In the genomic region with DNA sequence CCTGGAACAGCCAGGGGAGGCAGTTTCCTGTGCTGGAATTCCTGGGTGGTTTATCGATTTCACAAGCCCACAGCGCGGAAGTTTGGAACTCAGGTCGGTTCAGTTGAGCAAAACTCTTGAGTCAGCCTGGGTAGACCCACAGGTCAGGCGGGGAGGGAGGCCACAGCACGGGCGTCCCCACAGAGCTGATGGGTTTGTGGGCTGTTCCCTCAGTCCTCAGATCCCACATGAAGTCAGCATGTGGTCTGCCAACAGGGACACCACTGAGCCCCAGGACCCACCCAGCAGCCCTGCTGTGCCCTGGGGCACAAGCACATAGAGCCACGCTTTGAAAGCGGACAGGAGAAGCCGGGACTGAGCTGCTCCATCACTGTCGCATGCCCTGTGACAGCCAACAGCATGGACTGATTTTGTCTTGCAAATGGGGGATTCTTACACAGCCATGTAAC, we compare ENCODE assay signal across 1 cellular context.
A peak's percentile ranks its signal among the peaks of the same experiment; 100 is the strongest.
TF ChIP-seq lines count a peak whose summit lies in the region.

No MANE protein-coding gene starts in this region.

TF ChIP-seq in HepG2, 621 proteins besides CTCF, POLR2A, EP300 and RAD21 (continued from another document):
- peak; percentile 41; the same call in 1 of the 2 replicates for TF ChIP-seq ZNF687 (CRISPR knock-in tag; IDR thresholded peaks at IDR 0.05)
- TF ChIP-seq GATAD2A (CRISPR knock-in tag; IDR thresholded peaks at IDR 0.05), result peak; percentile 42; the same call in 1 of the 2 replicates
- peak; percentile 22 for TF ChIP-seq TEAD3 (CRISPR knock-in tag; optimal IDR thresholded peaks at IDR 0.05; ENCODE audit: borderline replicate concordance)
- TF ChIP-seq ATF4 (CRISPR knock-in tag; IDR thresholded peaks at IDR 0.05), result 0 out of 4 replicates have a peak, but pooled peaks of 1 of the 2 experiments have one; percentile 22
- 0 out of 2 replicates have a peak, but pooled peaks have one; percentile 24 for TF ChIP-seq ARHGAP35 (CRISPR knock-in tag; IDR thresholded peaks at IDR 0.05; ENCODE audit: borderline replicate concordance)
- TF ChIP-seq ZMYM2 (CRISPR knock-in tag; IDR thresholded peaks at IDR 0.05), result 0 out of 2 replicates have a peak, but pooled peaks have one; percentile 23
- no peak for TF ChIP-seq NFIB (CRISPR knock-in tag; IDR thresholded peaks at IDR 0.05; ENCODE audit: borderline replicate concordance)
- TF ChIP-seq CREB1 (IDR thresholded peaks at IDR 0.05), result no peak
- 0 out of 2 replicates have a peak, but pooled peaks have one; percentile 16 for TF ChIP-seq CREB1 (CRISPR knock-in tag; IDR thresholded peaks at IDR 0.05)
- TF ChIP-seq RARA (CRISPR knock-in tag; IDR thresholded peaks at IDR 0.05), result 0 out of 2 replicates have a peak, but pooled peaks have one; percentile 18
- no peak for TF ChIP-seq ZNF510 (CRISPR knock-in tag; IDR thresholded peaks at IDR 0.05; ENCODE audit: low read depth)
- TF ChIP-seq, protein P1, sequence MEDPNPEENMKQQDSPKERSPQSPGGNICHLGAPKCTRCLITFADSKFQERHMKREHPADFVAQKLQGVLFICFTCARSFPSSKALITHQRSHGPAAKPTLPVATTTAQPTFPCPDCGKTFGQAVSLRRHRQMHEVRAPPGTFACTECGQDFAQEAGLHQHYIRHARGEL (CRISPR knock-in tag; IDR thresholded peaks at IDR 0.05), result no peak
- TF ChIP-seq, protein P2, sequence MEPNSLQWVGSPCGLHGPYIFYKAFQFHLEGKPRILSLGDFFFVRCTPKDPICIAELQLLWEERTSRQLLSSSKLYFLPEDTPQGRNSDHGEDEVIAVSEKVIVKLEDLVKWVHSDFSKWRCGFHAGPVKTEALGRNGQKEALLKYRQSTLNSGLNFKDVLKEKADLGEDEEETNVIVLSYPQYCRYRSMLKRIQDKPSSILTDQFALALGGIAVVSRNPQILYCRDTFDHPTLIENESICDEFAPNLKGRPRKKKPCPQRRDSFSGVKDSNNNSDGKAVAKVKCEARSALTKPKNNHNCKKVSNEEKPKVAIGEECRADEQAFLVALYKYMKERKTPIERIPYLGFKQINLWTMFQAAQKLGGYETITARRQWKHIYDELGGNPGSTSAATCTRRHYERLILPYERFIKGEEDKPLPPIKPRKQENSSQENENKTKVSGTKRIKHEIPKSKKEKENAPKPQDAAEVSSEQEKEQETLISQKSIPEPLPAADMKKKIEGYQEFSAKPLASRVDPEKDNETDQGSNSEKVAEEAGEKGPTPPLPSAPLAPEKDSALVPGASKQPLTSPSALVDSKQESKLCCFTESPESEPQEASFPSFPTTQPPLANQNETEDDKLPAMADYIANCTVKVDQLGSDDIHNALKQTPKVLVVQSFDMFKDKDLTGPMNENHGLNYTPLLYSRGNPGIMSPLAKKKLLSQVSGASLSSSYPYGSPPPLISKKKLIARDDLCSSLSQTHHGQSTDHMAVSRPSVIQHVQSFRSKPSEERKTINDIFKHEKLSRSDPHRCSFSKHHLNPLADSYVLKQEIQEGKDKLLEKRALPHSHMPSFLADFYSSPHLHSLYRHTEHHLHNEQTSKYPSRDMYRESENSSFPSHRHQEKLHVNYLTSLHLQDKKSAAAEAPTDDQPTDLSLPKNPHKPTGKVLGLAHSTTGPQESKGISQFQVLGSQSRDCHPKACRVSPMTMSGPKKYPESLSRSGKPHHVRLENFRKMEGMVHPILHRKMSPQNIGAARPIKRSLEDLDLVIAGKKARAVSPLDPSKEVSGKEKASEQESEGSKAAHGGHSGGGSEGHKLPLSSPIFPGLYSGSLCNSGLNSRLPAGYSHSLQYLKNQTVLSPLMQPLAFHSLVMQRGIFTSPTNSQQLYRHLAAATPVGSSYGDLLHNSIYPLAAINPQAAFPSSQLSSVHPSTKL (CRISPR knock-in tag; IDR thresholded peaks at IDR 0.05), result 0 out of 2 replicates have a peak, but pooled peaks have one; percentile 16
- 0 out of 2 replicates have a peak, but pooled peaks have one; percentile 13 for TF ChIP-seq CEBPB (IDR thresholded peaks at IDR 0.05; ENCODE audit: borderline replicate concordance, low read depth, low read length)
- TF ChIP-seq TEAD2 (CRISPR knock-in tag; IDR thresholded peaks at IDR 0.05), result no peak
- TF ChIP-seq ETV5 (CRISPR knock-in tag; IDR thresholded peaks at IDR 0.05; ENCODE audit: borderline replicate concordance), result peak; percentile 17; the same call in 1 of the 2 replicates
- TF ChIP-seq LCORL (IDR thresholded peaks at IDR 0.05), result no peak
- 0 out of 2 replicates have a peak, but pooled peaks have one; percentile 19 for TF ChIP-seq LCORL (CRISPR knock-in tag; IDR thresholded peaks at IDR 0.05)
- no peak for TF ChIP-seq NR3C1 (CRISPR knock-in tag; IDR thresholded peaks at IDR 0.05)
- TF ChIP-seq BCL6 (CRISPR knock-in tag; IDR thresholded peaks at IDR 0.05), result peak; percentile 67
- peak; percentile 42; the same call in 1 of the 2 replicates for TF ChIP-seq SALL1 (CRISPR knock-in tag; IDR thresholded peaks at IDR 0.05)
- no peak for TF ChIP-seq SETDB1 (CRISPR knock-in tag; IDR thresholded peaks at IDR 0.05; ENCODE audit: borderline replicate concordance)
TF ChIP-seq in HepG2: peak in this region for 15.
